In the genomic region with DNA sequence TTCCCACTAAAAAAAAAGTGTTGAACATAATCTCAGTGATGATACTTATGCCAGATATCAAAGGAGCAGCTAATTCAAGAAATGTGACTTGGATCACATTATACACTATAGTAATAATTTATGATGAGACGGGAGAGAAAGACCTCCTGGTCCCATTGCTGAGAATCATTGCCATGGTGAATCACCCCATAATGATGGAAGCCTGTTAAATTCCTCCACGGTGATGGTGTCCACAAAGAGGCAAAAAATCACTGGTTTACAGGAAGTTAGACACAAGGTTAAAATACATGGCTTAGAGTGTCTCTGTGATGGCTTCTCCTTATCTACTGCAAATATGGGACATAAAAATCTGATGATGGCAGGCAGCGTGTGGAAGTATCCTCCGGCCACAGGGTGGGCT, we compare ENCODE assay signal across 18 cellular contexts.
"Had no signal": no experiment of that assay in that cellular context is flagged by ENCODE, and none has a peak within 500 bp of the region (broad histone marks: within the 10 kb centered on the region; RNA-seq: fewer than 3 reads in every experiment).

No MANE protein-coding gene starts in this region.

- H3K9me3 ChIP-seq: adrenal gland, esophagus squamous epithelium, neutrophil had no signal

- H3K27ac ChIP-seq: adrenal gland, esophagus squamous epithelium, hepatocyte, neutrophil had no signal

- H2AFZ ChIP-seq: hepatocyte had no signal

- H3K4me1 Mint-ChIP-seq: natural killer cell had no signal

- H3K27me3 Mint-ChIP-seq: effector memory CD8-positive, alpha-beta T cell had no signal

- H3K4me3 Mint-ChIP-seq: effector memory CD8-positive, alpha-beta T cell; natural killer cell; T-helper 1 cell treated with Interleukin-12 subunit alpha and Interleukin-12 subunit beta and Interleukin-4 antibody, amounts not matched to agents 30 μg/mL and 1 μg/mL, for 36 hours had no signal

- H3K27ac Mint-ChIP-seq: activated naive CD4-positive, alpha-beta T cell treated with anti-CD3 and anti-CD28 coated beads, Interleukin-2, amount 50 U/mL, for 72 hours; effector memory CD8-positive, alpha-beta T cell; natural killer cell; T-helper 1 cell treated with Interleukin-12 subunit alpha and Interleukin-12 subunit beta and Interleukin-4 antibody, amounts not matched to agents 30 μg/mL and 1 μg/mL, for 36 hours had no signal

- H3K4me2 ChIP-seq: hepatocyte had no signal

- H3K4me3 ChIP-seq: adrenal gland, esophagus squamous epithelium, hepatocyte, lung had no signal

- H3K4me1 ChIP-seq: adrenal gland, esophagus squamous epithelium had no signal

- DNase-seq: activated CD4-positive, alpha-beta T cell treated with anti-CD3 and anti-CD28 coated beads, Interleukin-2, amount 50 U/mL, for 4 hours; activated gamma-delta T cell; adrenal gland; effector memory CD8-positive, alpha-beta T cell; esophagus squamous epithelium; islet precursor cell; natural killer cell; retina; stimulated activated CD4-positive, alpha-beta T cell treated with anti-CD3 and anti-CD28 coated beads, Interleukin-12 subunit alpha, Interleukin-12 subunit beta, amount 100 ng/mL, for 4 hours; stimulated activated CD4-positive, alpha-beta T cell treated with anti-CD3 and anti-CD28 coated beads, Interleukin-1b, Interleukin-23, amount 100 ng/mL, for 48 hours; stimulated activated CD8-positive, alpha-beta memory T cell treated with anti-CD3 and anti-CD28 coated beads, Interleukin-4, amount 100 ng/mL, for 48 hours; stimulated activated naive CD4-positive, alpha-beta T cell had no signal

- H3K27me3 ChIP-seq: adrenal gland, esophagus squamous epithelium, hepatocyte, neutrophil had no signal

- H3K36me3 Mint-ChIP-seq: activated naive CD4-positive, alpha-beta T cell treated with anti-CD3 and anti-CD28 coated beads, Interleukin-2, amount 50 U/mL, for 72 hours; natural killer cell had no signal

- H3K36me3 ChIP-seq: adrenal gland, esophagus squamous epithelium, neutrophil had no signal

- ATAC-seq: activated CD4-positive, CD25-positive, alpha-beta regulatory T cell treated with anti-CD3 and anti-CD28 coated beads, Interleukin-2, amount 50 U/mL, for 24 hours; activated naive CD4-positive, alpha-beta T cell treated with anti-CD3 and anti-CD28 coated beads, Interleukin-2, amount 50 U/mL, for 72 hours; effector memory CD8-positive, alpha-beta T cell; natural killer cell had no signal
